ENCODE assay signal across 24 cellular contexts in the genomic region with DNA sequence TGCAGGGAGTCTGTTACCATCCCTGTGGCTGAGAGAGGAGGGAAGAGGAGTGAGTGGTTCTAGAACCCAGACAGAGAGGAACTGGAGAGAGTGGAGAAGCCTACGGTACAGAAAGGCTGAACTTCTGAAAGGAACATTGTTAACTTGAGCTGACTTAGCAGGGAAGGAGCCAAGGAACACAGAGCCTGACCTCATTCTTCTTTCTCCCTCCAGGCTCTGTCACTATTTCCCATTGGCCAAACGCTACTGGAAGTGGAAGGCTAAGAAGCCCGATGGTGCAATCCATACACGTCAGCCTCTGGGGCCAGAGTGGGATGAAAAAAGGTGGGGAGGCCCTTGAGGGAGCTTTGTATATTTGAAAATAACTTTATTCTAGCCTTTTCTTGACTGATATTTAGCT. TPM values are rescaled to one million over a fixed set of nuclear protein-coding genes. Genes with fewer than 3 reads are reported as not detected.
A peak's percentile ranks its signal among the peaks of the same experiment; 100 is the strongest.
DNase-seq lines count a peak whose midpoint lies in the region; ATAC-seq, FAIRE-seq and TF ChIP-seq lines count a peak whose summit lies in the region.
"Had no signal": no experiment of that assay in that cellular context is flagged by ENCODE, and none has a peak within 500 bp of the region (broad histone marks: within the 10 kb centered on the region; RNA-seq: fewer than 3 reads in every experiment).

No MANE protein-coding gene starts in this region.

- no peak for FAIRE-seq in H1 (lab: Jason Lieb, UNC)
- FAIRE-seq: A204.1, GM12878 had no signal

- no peak overlapping the region for H3K9ac ChIP-seq in H1 (replicated peaks in 1 of 4; ENCODE audit: extremely low read depth in 1 of 4, low read depth in 3 of 4, low read length in 3 of 4)

- H3K36me3 ChIP-seq in H1 (ENCODE audit: control insufficient read depth in 2 of 4, insufficient read depth in 4 of 4, low read length in 3 of 4) = no peaks in the 10 kb centered on the region

- ATAC-seq in left ventricle myocardium superior (peak; percentile 96), GM18511 (IDR thresholded peaks at IDR 0.05; ENCODE audit: unreplicated experiment) (no peak)
- ATAC-seq: activated CD8-positive, alpha-beta memory T cell treated with anti-CD3 and anti-CD28 coated beads, Interleukin-2, amount 10 ng/mL, durations not matched to agents 7 days and 5 days; body of pancreas; GM12878; naive thymus-derived CD8-positive, alpha-beta T cell had no signal

- CTCF ChIA-PET in H1 (lab: Charles Lee; ENCODE audit: partially characterized antibody) = interaction anchor here (0.6 to 3.5 kb wide), 3 partner anchors 9 to 37 kb away, joined by 3 to 14 read pairs (median 3); no protein-coding TSS in a partner anchor

- POLR2A ChIA-PET in H1 (lab: Charles Lee; ENCODE audit: partially characterized antibody) = no interaction called here

- intact Hi-C loops in left ventricle myocardium superior (cut with micrococcal nuclease) = no loop called here

- H3K79me2 ChIP-seq in H1 (ENCODE audit: control insufficient read depth in 1 of 2, insufficient read depth in 2 of 2, low read length in 2 of 2) = no peaks in the 10 kb centered on the region

- no peak overlapping the region for H4K8ac ChIP-seq in H1 (ENCODE audit: extremely low read depth, insufficient read depth, low read length)

- H3K4me3 ChIP-seq in H1 (ENCODE audit: extremely low read depth in 1 of 4, insufficient read depth in 2 of 4, low read depth in 3 of 4, low read length in 4 of 4) (no peak overlapping the region), skeletal muscle cell (ENCODE audit: low read depth, low read length) (no peak overlapping the region)
- H3K4me3 ChIP-seq: body of pancreas, dorsolateral prefrontal cortex, GM12878 had no signal

- no peak overlapping the region for H2BK12ac ChIP-seq in H1 (ENCODE audit: low read depth, low read length)

- no peaks in the 10 kb centered on the region for H3K79me1 ChIP-seq in H1 (ENCODE audit: low read depth, low read length)

- H2BK120ac ChIP-seq in H1 (replicated peaks; ENCODE audit: low read depth, low read length) = no peak overlapping the region

- no peak for TF ChIP-seq EP300 in H1 (IDR thresholded peaks at IDR 0.05; ENCODE audit: borderline replicate concordance in 1 of 2, low read depth in 2 of 2, low read length in 2 of 2)

- no peak overlapping the region for H3K14ac ChIP-seq in H1 (ENCODE audit: insufficient read length)

- TF ChIP-seq CTCF in H1 (IDR thresholded peaks at IDR 0.05; ENCODE audit: control extremely low read depth in 1 of 3, insufficient read depth in 1 of 3, low read depth in 1 of 3, low read length in 3 of 3) = no peak

- no peak overlapping the region for H3K4ac ChIP-seq in H1 (replicated peaks; ENCODE audit: insufficient read length, low read depth, low read length)

- no peak overlapping the region for H2BK15ac ChIP-seq in H1 (ENCODE audit: low read length)

- no peak overlapping the region for H2BK20ac ChIP-seq in H1 (ENCODE audit: low read length)

- H4K20me1 ChIP-seq in H1 (replicated peaks in 1 of 2; ENCODE audit: control insufficient read depth in 1 of 2, insufficient read depth in 2 of 2, low read length in 2 of 2) = no peaks in the 10 kb centered on the region

- 0 out of 2 replicates have a peak, but pooled peaks cover 1% of the 10 kb centered on the region for H3K23me2 ChIP-seq in H1 (ENCODE audit: low read depth, low read length)

- H3K23ac ChIP-seq in H1 (ENCODE audit: insufficient read length) = no peak overlapping the region

- no peak overlapping the region for H4K91ac ChIP-seq in H1 (replicated peaks; ENCODE audit: insufficient read length, low read length)

- H3K9me3 ChIP-seq in H1 (ENCODE audit: insufficient read depth in 2 of 2, low read depth in 1 of 2, low read length in 1 of 2) = no peaks in the 10 kb centered on the region
- H3K9me3 ChIP-seq: body of pancreas had no signal

- WGBS in H1 (ENCODE audit: extremely low coverage in 1 of 2, insufficient coverage in 1 of 2, insufficient read length in 1 of 2, insufficient replicate concordance in 2 of 2, low coverage in 1 of 2, low lambda C conversion rate in 2 of 2, missing lambda C conversion rate in 1 of 2), 2 experiments = 90% methylated on average over 4 of the region's 4 CpGs; no CpG with 5 or more reads in 1 of the 2 experiments

- no peak for TF ChIP-seq POLR2A in H1 (IDR thresholded peaks at IDR 0.05; ENCODE audit: control extremely low read depth in 1 of 2, low read depth in 2 of 2, low read length in 2 of 2)

- no peak overlapping the region for H3K27ac ChIP-seq in H1 (ENCODE audit: low read depth, low read length)
- H3K27ac ChIP-seq: body of pancreas, dorsolateral prefrontal cortex had no signal

- no peak overlapping the region for H4K5ac ChIP-seq in H1 (ENCODE audit: insufficient read length, low read depth, low read length)

- H2BK5ac ChIP-seq in H1 (ENCODE audit: low read depth, low read length) = no peak overlapping the region

- H3K27me3 ChIP-seq in H1 (replicated peaks in 1 of 4; ENCODE audit: control insufficient read depth in 3 of 4, extremely low read depth in 1 of 4, insufficient read depth in 3 of 4, low read length in 3 of 4) = no peaks in the 10 kb centered on the region
- H3K27me3 ChIP-seq: body of pancreas had no signal

- H3K4me1 ChIP-seq in H1 (replicated peaks in 1 of 4; ENCODE audit: control insufficient read depth in 3 of 4, insufficient read depth in 4 of 4, low read length in 3 of 4) = no peaks in the 10 kb centered on the region
- H3K4me1 ChIP-seq: body of pancreas had no signal

- H2AFZ ChIP-seq in H1 (ENCODE audit: low read length) = 0 out of 2 replicates have a peak overlapping the region, but pooled peaks have one; percentile 6

- no peak overlapping the region for H3K18ac ChIP-seq in H1 (ENCODE audit: extremely low read depth, low read length)

- H3K56ac ChIP-seq in H1 (replicated peaks; ENCODE audit: insufficient read length, low read depth, low read length) = no peak overlapping the region

- no peak overlapping the region for H2AK5ac ChIP-seq in H1 (ENCODE audit: low read depth, low read length)

- no peak overlapping the region for H3K4me2 ChIP-seq in H1 (ENCODE audit: insufficient read depth in 1 of 2, low read depth in 2 of 2, low read length in 2 of 2)

- no peak for TF ChIP-seq RAD21 in H1 (IDR thresholded peaks at IDR 0.05 in 1 of 2, conservative IDR thresholded peaks at IDR 0.05 in 1 of 2; ENCODE audit: low read depth in 2 of 2, low read length in 2 of 2)

- DNase-seq in Ammon's horn (ENCODE audit: low spot score) (peak; percentile 34), H1 (ENCODE audit: low read depth in 1 of 2, low spot score in 2 of 2) (no peak), left ventricle myocardium superior (peak; percentile 52), skeletal muscle cell (ENCODE audit: low read depth) (peak; percentile 54), HUDEP-2 (lab: John Stamatoyannopoulos, UW; ENCODE audit: unreplicated experiment in 76 of 76) (no peak)
- no peak for DNase-seq in stimulated activated CD4-positive, alpha-beta T cell treated with anti-CD3 and anti-CD28 coated beads, Interleukin-2, amount 100 ng/mL, for 24 hours
- DNase-seq in activated CD4-positive, alpha-beta T cell treated with anti-CD3 and anti-CD28 coated beads, Interleukin-2, amount 50 U/mL, for 48 hours = no peak
- DNase-seq: activated CD4-positive, alpha-beta T cell treated with anti-CD3 and anti-CD28 coated beads, Interleukin-2, amount 50 U/mL, for 1 hour; activated CD8-positive, alpha-beta memory T cell treated with anti-CD3 and anti-CD28 coated beads, Interleukin-2, amount 10 ng/mL, durations not matched to agents 7 days and 5 days; activated naive CD4-positive, alpha-beta T cell; activated T-cell treated with anti-CD3 and anti-CD28 coated beads, Interleukin-2, amount 50 U/mL, for 48 hours; CD4-positive, alpha-beta T cell; EL; naive thymus-derived CD8-positive, alpha-beta T cell; NCI-H1694; NCI-H526; stimulated activated CD4-positive, alpha-beta T cell treated with anti-CD3 and anti-CD28 coated beads, Interleukin-2, amount 100 ng/mL, for 48 hours had no signal

TF ChIP-seq in H1, 55 proteins besides CTCF, POLR2A, EP300 and RAD21:
- TF ChIP-seq POLR2AphosphoS5 (IDR thresholded peaks at IDR 0.05; ENCODE audit: low read depth, low read length) (no peak), SAP30 (IDR thresholded peaks at IDR 0.05; ENCODE audit: insufficient read depth, insufficient replicate concordance, low read length) (no peak), PHF8 (conservative IDR thresholded peaks at IDR 0.05; ENCODE audit: low read depth, low read length) (no peak), TEAD4 (IDR thresholded peaks at IDR 0.05; ENCODE audit: low read depth, low read length) (no peak)

RNA-seq across cellular contexts. Expression of a gene that starts 16.5 kb away (rescaled TPM):
- total RNA-seq in H1 (2021; fragmentation: NEBNext Ultra II Directional; extraction: Animal tissue kit (Norgen Biotek cat#: 25700)) = 0.17 and 0.21 TPM in 2 replicates
- 0.05 TPM in 1 of 2 replicates, not detected in the other for polyA plus RNA-seq in H1 (2011; rRNA removed)
- polyA plus RNA-seq in H1 (2011; cell fraction: cytosol; rRNA removed) = 0.09 TPM
- 0.19 TPM for polyA plus RNA-seq in H1 (2011; cell fraction: nucleus; rRNA removed)
- polyA plus RNA-seq in H1 (2012, experiment 1 of 2) = not detected in 4 replicates
- polyA plus RNA-seq in H1 (2012, experiment 2 of 2) = 0.64 TPM
- 0.06 TPM for polyA plus RNA-seq in H1 (2013, experiment 1 of 2)
- polyA plus RNA-seq in H1 (2013, experiment 2 of 2) = 0.20 TPM
- polyA minus RNA-seq in H1 (2011; rRNA and poly(A)+ RNA removed) = 0.07 TPM in 1 of 2 replicates, not detected in the other
- polyA minus RNA-seq in H1 (2011; cell fraction: cytosol; rRNA and poly(A)+ RNA removed) = not detected
- not detected for polyA minus RNA-seq in H1 (2011; cell fraction: nucleus; rRNA and poly(A)+ RNA removed)
- total RNA-seq in left ventricle myocardium superior = 2.6 TPM
- total RNA-seq: activated CD8-positive, alpha-beta memory T cell treated with anti-CD3 and anti-CD28 coated beads, Interleukin-2, amount 10 ng/mL, durations not matched to agents 7 days and 5 days; CD4-positive, alpha-beta T cell; cerebellum; fibroblast of lung; GM12878; naive thymus-derived CD8-positive, alpha-beta T cell had no signal
- polyA plus RNA-seq: fibroblast of lung; naive thymus-derived CD8-positive, alpha-beta T cell had no signal

Comparison
In these comparisons a context has a peak if more than half of its experiments do, and no peak if none do; other contexts are left out.
1. DNase-seq: peak in Ammon's horn (single experiment), left ventricle myocardium superior (single experiment) and skeletal muscle cell (single experiment); none in H1 (0 of 2), stimulated activated CD4-positive, alpha-beta T cell treated with anti-CD3 and anti-CD28 coated beads, Interleukin-2, amount 100 ng/mL, for 24 hours (0 of 2), activated CD4-positive, alpha-beta T cell treated with anti-CD3 and anti-CD28 coated beads, Interleukin-2, amount 50 U/mL, for 48 hours (0 of 2) and HUDEP-2 (0 of 76).